8 cellular contexts compared by ENCODE assay signal in genomic region chr19:2149980-2150793, GRCh38. TPM values are rescaled to one million over a fixed set of nuclear protein-coding genes. Genes with fewer than 3 reads are reported as not detected.
DNase-seq lines count a peak whose midpoint lies in the region; ATAC-seq and TF ChIP-seq lines count a peak whose summit lies in the region.

No MANE protein-coding gene starts in this region.

- H3K4me3 ChIP-seq in SK-N-SH (ENCODE audit: low read depth in 2 of 2, low read length in 1 of 2), result peak overlapping the region; percentile 80 to 81
- peak overlapping the region; percentile 96 for H3K4me3 ChIP-seq in SK-N-MC
- H3K4me3 ChIP-seq in fibroblast of the aortic adventitia (ENCODE audit: low read depth, low read length), result peak overlapping the region; percentile 94
- peak overlapping the region; percentile 100 for H3K4me3 ChIP-seq in psoas muscle

- WGBS in SK-N-SH (ENCODE audit: low lambda C conversion rate), result 21% methylated on average over 18 of the region's 30 CpGs
- WGBS in psoas muscle, 3 donors, result 13 to 16% (median 14%) methylated on average over 28 to 30 of the region's 30 CpGs

- peaks cover 60% of the 10 kb centered on the region for H3K79me2 ChIP-seq in SK-N-SH (ENCODE audit: insufficient read depth)

- intact Hi-C loops in psoas muscle (cut with DNase I), result loop anchor here (5.0 to 10.0 kb wide), 6 partner anchors 37 to 245 kb away; partner anchors contain the start of genes PLEKHJ1 (in 1 of the 2) and SF3A2 (in 1 of the 2)

- H2AFZ ChIP-seq in SK-N-SH (ENCODE audit: low read depth), result no peak overlapping the region

- POLR2A ChIA-PET in SK-N-SH (lab: Yijun Ruan, JAX), result no interaction called here

- TF ChIP-seq CTCF in SK-N-SH (IDR thresholded peaks at IDR 0.05) (no peak), fibroblast of the aortic adventitia (IDR thresholded peaks at IDR 0.05; ENCODE audit: insufficient read depth, low read length) (no peak), psoas muscle (IDR thresholded peaks at IDR 0.05) (no peak)

- H3K9me3 ChIP-seq in SK-N-SH (no peaks in the 10 kb centered on the region), SK-N-MC (ENCODE audit: low read depth, low read length) (no peaks in the 10 kb centered on the region), psoas muscle (no peaks in the 10 kb centered on the region)

- no peak for TF ChIP-seq EP300 in SK-N-SH (IDR thresholded peaks at IDR 0.05; ENCODE audit: borderline replicate concordance in 1 of 2, low read depth in 1 of 2, low read length in 1 of 2)

- H3K9ac ChIP-seq in SK-N-SH (peak overlapping the region; percentile 92), SK-N-MC (ENCODE audit: insufficient read length) (peak overlapping the region; percentile 98)

- H3K9me2 ChIP-seq in SK-N-SH, result no peaks in the 10 kb centered on the region

- H3K27ac ChIP-seq in SK-N-SH (ENCODE audit: low read depth in 2 of 2, low read length in 1 of 2) (peak overlapping the region; percentile 60 to 63; a peak in 3 of 4 replicates), SK-N-MC (peak overlapping the region; percentile 68), psoas muscle (peak overlapping the region; percentile 96)

- CTCF ChIA-PET in SK-N-SH (lab: Yijun Ruan, JAX), result interaction anchor here (0.9 to 1.5 kb wide), 5 partner anchors 12 to 166 kb away, joined by 3 to 5 read pairs (median 4); partner anchors contain the start of gene PLEKHJ1

- H3K27me3 ChIP-seq in SK-N-SH (ENCODE audit: insufficient read depth) (no peaks in the 10 kb centered on the region), psoas muscle (ENCODE audit: insufficient read depth in 3 of 3, low read length in 2 of 3) (no peaks in the 10 kb centered on the region)

- H3F3A ChIP-seq in SK-N-SH (replicated peaks; ENCODE audit: insufficient read depth), result no peaks in the 10 kb centered on the region

- DNase-seq in SK-N-SH (peak; percentile 44), SK-N-MC (ENCODE audit: low read depth, low spot score) (no peak), fibroblast of the aortic adventitia (ENCODE audit: low read depth) (peak; percentile 25), psoas muscle (no peak), A172 (ENCODE audit: low spot score) (no peak), NCI-H510A (lab: John Stamatoyannopoulos, UW) (no peak)
- DNase-seq in stimulated activated naive CD4-positive, alpha-beta T cell (lab: John Stamatoyannopoulos, UW), result no peak

- H3K4me1 ChIP-seq in SK-N-SH (ENCODE audit: control insufficient read depth in 1 of 2, insufficient read depth in 2 of 2, low read depth in 1 of 2, low read length in 1 of 2) (peaks cover 5 to 15% of the 10 kb centered on the region in 2 experiments; a peak in 2 of 4 replicates), psoas muscle (peaks cover 45% of the 10 kb centered on the region)

- peak overlapping the region; percentile 85 for H3K4me2 ChIP-seq in SK-N-SH

- H3K36me3 ChIP-seq in SK-N-SH (replicated peaks in 1 of 2; ENCODE audit: control insufficient read depth in 1 of 2, insufficient read depth in 2 of 2, low read length in 1 of 2), result peaks cover 0 to 5% of the 10 kb centered on the region in 2 experiments
- H3K36me3 ChIP-seq in SK-N-MC (ENCODE audit: insufficient read depth, low read length), result peaks cover 5% of the 10 kb centered on the region
- H3K36me3 ChIP-seq in psoas muscle (ENCODE audit: insufficient read depth in 1 of 2, low read depth in 1 of 2), result no peaks in the 10 kb centered on the region

- no peak for ATAC-seq in SK-N-SH treated with all-trans-retinoic acid at 6 μM for 48 hours
- ATAC-seq in psoas muscle, result peak in 2 of 4 donors; percentile 23 to 28

- peaks cover 52% of the 10 kb centered on the region for H4K20me1 ChIP-seq in SK-N-SH (ENCODE audit: insufficient read depth)

- no peak for TF ChIP-seq RAD21 in SK-N-SH (IDR thresholded peaks at IDR 0.05; ENCODE audit: low read length)

TF ChIP-seq in SK-N-SH, 30 proteins besides CTCF, POLR2A, EP300 and RAD21:
- TF ChIP-seq MXI1 (IDR thresholded peaks at IDR 0.05; ENCODE audit: low read depth, low read length), result peak; percentile 88
- TF ChIP-seq GATA2 (CRISPR knock-in tag; IDR thresholded peaks at IDR 0.05), result no peak
- TF ChIP-seq, protein P1, sequence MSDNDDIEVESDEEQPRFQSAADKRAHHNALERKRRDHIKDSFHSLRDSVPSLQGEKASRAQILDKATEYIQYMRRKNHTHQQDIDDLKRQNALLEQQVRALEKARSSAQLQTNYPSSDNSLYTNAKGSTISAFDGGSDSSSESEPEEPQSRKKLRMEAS (IDR thresholded peaks at IDR 0.05; ENCODE audit: low read depth), result peak; percentile 64; the same call in 1 of the 2 replicates
TF ChIP-seq in SK-N-SH: peak in this region for 2.

TF ChIP-seq in SK-N-SH treated with all-trans-retinoic acid at 6 μM for 48 hours, 23 proteins besides CTCF, POLR2A, EP300 and RAD21 (continues in another document):
- no peak for TF ChIP-seq ZNF8 (CRISPR knock-in tag; IDR thresholded peaks at IDR 0.05)
- TF ChIP-seq ZFP3 (CRISPR knock-in tag; IDR thresholded peaks at IDR 0.05), result no peak
- TF ChIP-seq SNAI2 (CRISPR knock-in tag; IDR thresholded peaks at IDR 0.05), result no peak
- TF ChIP-seq POU6F1 (CRISPR knock-in tag; IDR thresholded peaks at IDR 0.05; ENCODE audit: borderline replicate concordance, low read depth), result no peak
- no peak for TF ChIP-seq PATZ1 (CRISPR knock-in tag; IDR thresholded peaks at IDR 0.05; ENCODE audit: borderline replicate concordance)
- TF ChIP-seq RARB (CRISPR knock-in tag; IDR thresholded peaks at IDR 0.05), result no peak
- TF ChIP-seq ZC3H10 (CRISPR knock-in tag; IDR thresholded peaks at IDR 0.05), result no peak

RNA-seq across cellular contexts. Expression of gene AP3D1, which starts 1.2 kb away (rescaled TPM):
- 79.7 and 127 TPM in 2 replicates for polyA plus RNA-seq in SK-N-SH (2012; rRNA removed)
- 55.4 and 81.2 TPM in 2 replicates for polyA plus RNA-seq in SK-N-SH (2012; cell fraction: cytosol; rRNA removed)
- polyA plus RNA-seq in SK-N-SH (2012; cell fraction: nucleus; rRNA removed), result 239 and 320 TPM in 2 replicates
- total RNA-seq in fibroblast of the aortic adventitia (ENCODE audit: low replicate concordance), result 82.7 and 102 TPM in 2 replicates
- total RNA-seq in psoas muscle, result 100 to 1,000 TPM in 2 of 4 donors, 10 to 100 TPM in 2; 71.9 to 103 (median 91.4) TPM
- 100 to 1,000 TPM in 1 of 3 donors, 10 to 100 TPM in 2; 51.5 to 120 (median 76.0) TPM for polyA plus RNA-seq in psoas muscle
- total RNA-seq in A172 (2014; rRNA removed; shearing (Covaris generic)), result 167 and 176 TPM in 2 replicates

RNA-seq across cellular contexts. Expression of gene DOT1L, which starts 13.5 kb away (rescaled TPM):
- polyA plus RNA-seq in SK-N-SH (2012; rRNA removed), result 3.6 and 5.0 TPM in 2 replicates
- 2.7 and 4.2 TPM in 2 replicates for polyA plus RNA-seq in SK-N-SH (2012; cell fraction: cytosol; rRNA removed)
- polyA plus RNA-seq in SK-N-SH (2012; cell fraction: nucleus; rRNA removed), result 22.3 and 42.9 TPM in 2 replicates
- total RNA-seq in fibroblast of the aortic adventitia (ENCODE audit: low replicate concordance), result 10.3 and 12.0 TPM in 2 replicates
- 10 to 100 TPM; 11.2 to 25.9 (median 22.1) TPM for total RNA-seq in psoas muscle
- polyA plus RNA-seq in psoas muscle, result 10 to 100 TPM in 2 of 3 donors, 1 to 10 TPM in 1; 7.6 to 16.3 (median 15.5) TPM
- total RNA-seq in A172 (2014; rRNA removed; shearing (Covaris generic)), result 6.5 and 6.8 TPM in 2 replicates

RNA-seq across cellular contexts. Expression of gene IZUMO4, which starts 53.5 kb away (rescaled TPM):
- polyA plus RNA-seq in SK-N-SH (2012; rRNA removed) (4.6 and 10.3 TPM in 2 replicates), psoas muscle (1 to 10 TPM in 2 of 3 donors, under 1 TPM in 1; 0.69 to 3.0 (median 2.0) TPM)
- 1.0 and 1.1 TPM in 2 replicates for polyA plus RNA-seq in SK-N-SH (2012; cell fraction: cytosol; rRNA removed)
- polyA plus RNA-seq in SK-N-SH (2012; cell fraction: nucleus; rRNA removed), result 72.7 and 86.9 TPM in 2 replicates
- total RNA-seq in fibroblast of the aortic adventitia (ENCODE audit: low replicate concordance) (0.16 and 1.4 TPM in 2 replicates), psoas muscle (1 to 10 TPM in 3 of 4 donors, under 1 TPM in 1; 0.89 to 2.8 (median 1.4) TPM)
- 2.7 and 2.8 TPM in 2 replicates for total RNA-seq in A172 (2014; rRNA removed; shearing (Covaris generic))

RNA-seq across cellular contexts. Expression of gene MOB3A, which starts 54.1 kb away (rescaled TPM):
- polyA plus RNA-seq in SK-N-SH (2012; rRNA removed), result 21.4 and 24.1 TPM in 2 replicates
- polyA plus RNA-seq in SK-N-SH (2012; cell fraction: cytosol; rRNA removed), result 10.3 and 14.6 TPM in 2 replicates
- polyA plus RNA-seq in SK-N-SH (2012; cell fraction: nucleus; rRNA removed), result 18.1 and 18.8 TPM in 2 replicates
- total RNA-seq in fibroblast of the aortic adventitia (ENCODE audit: low replicate concordance), result 7.4 and 40.4 TPM in 2 replicates
- total RNA-seq in psoas muscle, result 10 to 100 TPM in 3 of 4 donors, 1 to 10 TPM in 1; 9.9 to 19.8 (median 17.2) TPM
- 10 to 100 TPM in 2 of 3 donors, 1 to 10 TPM in 1; 8.3 to 13.5 (median 11.3) TPM for polyA plus RNA-seq in psoas muscle
- 17.4 and 21.5 TPM in 2 replicates for total RNA-seq in A172 (2014; rRNA removed; shearing (Covaris generic))

Comparison
In these comparisons a context has a peak if more than half of its experiments do, and no peak if none do; other contexts are left out.
1. DNase-seq: peak in SK-N-SH (single experiment) and fibroblast of the aortic adventitia (single experiment); none in SK-N-MC (single experiment), psoas muscle (0 of 2), stimulated activated naive CD4-positive, alpha-beta T cell (0 of 6), A172 (single experiment) and NCI-H510A (single experiment).
2. Peak in every context shown above with its lines, with median percentiles within 50 percentile points of each other: H3K27ac ChIP-seq and H3K4me3 ChIP-seq.